Comparison of ENCODE assay signal across 13 cellular contexts in genomic region chr17:81287155-81287554, GRCh38. TPM values are rescaled to one million over a fixed set of nuclear protein-coding genes. Genes with fewer than 3 reads are reported as not detected.
DNase-seq lines count a peak whose midpoint lies in the region; ATAC-seq and TF ChIP-seq lines count a peak whose summit lies in the region.
"Had no signal": no experiment of that assay in that cellular context is flagged by ENCODE, and none has a peak within 500 bp of the region (broad histone marks: within the 10 kb centered on the region; RNA-seq: fewer than 3 reads in every experiment).

No MANE protein-coding gene starts in this region.

- no peak for TF ChIP-seq CTCF in endothelial cell (IDR thresholded peaks at IDR 0.05; ENCODE audit: unreplicated experiment)
- no peak for TF ChIP-seq CTCF in mesothelial cell of epicardium (IDR thresholded peaks at IDR 0.05; ENCODE audit: unreplicated experiment)

- peaks cover 32% of the 10 kb centered on the region for H3K4me1 Mint-ChIP-seq in activated T-cell treated with anti-CD3 and anti-CD28 coated beads, Interleukin-2, amount 50 U/mL, for 72 hours (ENCODE audit: low read depth)
- H3K4me1 Mint-ChIP-seq in T-cell, result peaks cover 28 to 62% (median 53%) of the 10 kb centered on the region in 3 donors
- H3K4me1 Mint-ChIP-seq in endothelial cell (ENCODE audit: unreplicated experiment), result peaks cover 41% of the 10 kb centered on the region
- peaks cover 60% of the 10 kb centered on the region for H3K4me1 Mint-ChIP-seq in stimulated activated effector memory CD8-positive, alpha-beta T cell treated with anti-CD3 and anti-CD28 coated beads, Interleukin-12 subunit alpha, Interleukin-12 subunit beta, amount 100 ng/mL, for 72 hours
- peaks cover 4% of the 10 kb centered on the region for H3K4me1 Mint-ChIP-seq in mesothelial cell of epicardium

- H3K36me3 Mint-ChIP-seq in activated T-cell treated with anti-CD3 and anti-CD28 coated beads, Interleukin-2, amount 50 U/mL, for 72 hours (ENCODE audit: insufficient read depth in 2 of 2), result peaks cover 0 to 1% of the 10 kb centered on the region in 2 donors
- H3K36me3 Mint-ChIP-seq in T-cell (peaks cover 9% of the 10 kb centered on the region), endothelial cell (ENCODE audit: low read depth, unreplicated experiment) (peaks cover 3% of the 10 kb centered on the region), mesothelial cell of epicardium (peaks cover 13% of the 10 kb centered on the region)
- H3K36me3 Mint-ChIP-seq in stimulated activated effector memory CD8-positive, alpha-beta T cell treated with anti-CD3 and anti-CD28 coated beads, Interleukin-12 subunit alpha, Interleukin-12 subunit beta, amount 100 ng/mL, for 72 hours, result peaks cover 55% of the 10 kb centered on the region

- no peak for DNase-seq in activated T-cell treated with anti-CD3 and anti-CD28 coated beads, Interleukin-2, amount 50 U/mL, for 72 hours
- DNase-seq in activated T-cell treated with anti-CD3 and anti-CD28 coated beads, Interleukin-2, amount 50 U/mL, for 1 hour, result no peak
- DNase-seq in T-cell (no peak), endothelial cell (ENCODE audit: low spot score) (no peak), mesothelial cell of epicardium (ENCODE audit: low spot score in 2 of 2, unreplicated experiment in 2 of 2) (no peak)
- no peak for DNase-seq in stimulated activated effector memory CD8-positive, alpha-beta T cell treated with anti-CD3 and anti-CD28 coated beads, Interleukin-12 subunit alpha, Interleukin-12 subunit beta, amount 100 ng/mL, for 72 hours (ENCODE audit: low spot score in 2 of 2)
- DNase-seq: activated CD8-positive, alpha-beta memory T cell treated with anti-CD3 and anti-CD28 coated beads, Interleukin-2, amount 50 U/mL, for 48 hours; erythroblast; HFFc6; NCI-H146; NCI-H510A treated with DMSO at 0.1 percent for 48 hours had no signal

- CTCF ChIA-PET in T-cell (lab: Charles Lee), result no interaction called here

- no peak for ATAC-seq in activated T-cell treated with anti-CD3 and anti-CD28 coated beads, Interleukin-2, amount 50 U/mL, for 72 hours (replicated peaks in 1 of 2)
- ATAC-seq in T-cell (replicated peaks in 1 of 4) (no peak), HG02610 (IDR thresholded peaks at IDR 0.05; ENCODE audit: unreplicated experiment) (no peak), HG02571 (IDR thresholded peaks at IDR 0.05; ENCODE audit: unreplicated experiment) (no peak)
- ATAC-seq in stimulated activated effector memory CD8-positive, alpha-beta T cell treated with anti-CD3 and anti-CD28 coated beads, Interleukin-12 subunit alpha, Interleukin-12 subunit beta, amount 100 ng/mL, for 72 hours, result no peak

- H3K4me3 Mint-ChIP-seq in activated T-cell treated with anti-CD3 and anti-CD28 coated beads, Interleukin-2, amount 50 U/mL, for 72 hours, result peak overlapping the region in 1 of 2 donors; percentile 1
- H3K4me3 Mint-ChIP-seq in T-cell, result peak overlapping the region in 1 of 3 donors; percentile 88
- no peak overlapping the region for H3K4me3 Mint-ChIP-seq in endothelial cell (ENCODE audit: unreplicated experiment)
- peak overlapping the region; percentile 85 for H3K4me3 Mint-ChIP-seq in stimulated activated effector memory CD8-positive, alpha-beta T cell treated with anti-CD3 and anti-CD28 coated beads, Interleukin-12 subunit alpha, Interleukin-12 subunit beta, amount 100 ng/mL, for 72 hours
- H3K4me3 Mint-ChIP-seq in mesothelial cell of epicardium, result no peak overlapping the region
- H3K4me3 Mint-ChIP-seq: HFFc6 had no signal

- no peaks in the 10 kb centered on the region for H3K27me3 Mint-ChIP-seq in activated T-cell treated with anti-CD3 and anti-CD28 coated beads, Interleukin-2, amount 50 U/mL, for 72 hours (ENCODE audit: low read depth)
- H3K27me3 Mint-ChIP-seq in T-cell (no peaks in the 10 kb centered on the region), endothelial cell (ENCODE audit: unreplicated experiment) (peaks cover 6% of the 10 kb centered on the region), mesothelial cell of epicardium (ENCODE audit: low read depth) (no peaks in the 10 kb centered on the region)

- H3K27ac Mint-ChIP-seq in activated T-cell treated with anti-CD3 and anti-CD28 coated beads, Interleukin-2, amount 50 U/mL, for 72 hours, result peak overlapping the region; percentile 12
- peak overlapping the region; percentile 86 to 87 for H3K27ac Mint-ChIP-seq in T-cell
- H3K27ac Mint-ChIP-seq in endothelial cell (ENCODE audit: unreplicated experiment), result peak overlapping the region; percentile 96
- H3K27ac Mint-ChIP-seq in stimulated activated effector memory CD8-positive, alpha-beta T cell treated with anti-CD3 and anti-CD28 coated beads, Interleukin-12 subunit alpha, Interleukin-12 subunit beta, amount 100 ng/mL, for 72 hours, result peak overlapping the region; percentile 96
- no peak overlapping the region for H3K27ac Mint-ChIP-seq in mesothelial cell of epicardium
- H3K27ac Mint-ChIP-seq: HFFc6 had no signal

- POLR2A ChIA-PET in T-cell (lab: Charles Lee), result interaction anchor here in 1 of 2 donors (0.7 kb wide), 1 partner anchor 812 kb away, joined by 5 read pairs; no protein-coding TSS in a partner anchor

- no peaks in the 10 kb centered on the region for H3K9me3 Mint-ChIP-seq in activated T-cell treated with anti-CD3 and anti-CD28 coated beads, Interleukin-2, amount 50 U/mL, for 72 hours
- no peaks in the 10 kb centered on the region for H3K9me3 Mint-ChIP-seq in T-cell
- H3K9me3 Mint-ChIP-seq in endothelial cell (ENCODE audit: unreplicated experiment), result no peaks in the 10 kb centered on the region
- no peaks in the 10 kb centered on the region for H3K9me3 Mint-ChIP-seq in stimulated activated effector memory CD8-positive, alpha-beta T cell treated with anti-CD3 and anti-CD28 coated beads, Interleukin-12 subunit alpha, Interleukin-12 subunit beta, amount 100 ng/mL, for 72 hours
- no peaks in the 10 kb centered on the region for H3K9me3 Mint-ChIP-seq in mesothelial cell of epicardium
- H3K9me3 Mint-ChIP-seq: HFFc6 had no signal

RNA-seq across cellular contexts. Expression of gene SLC38A10, which starts 8.0 kb away (rescaled TPM):
- 10 to 100 TPM; 49.8 to 63.6 TPM for total RNA-seq in activated T-cell treated with anti-CD3 and anti-CD28 coated beads, Interleukin-2, amount 50 U/mL, for 72 hours
- 10 to 100 TPM; 52.8 to 95.2 (median 82.3) TPM for total RNA-seq in T-cell
- total RNA-seq in endothelial cell (ENCODE audit: unreplicated experiment), result 57.2 TPM
- 96.6 to 105 TPM (median 103 TPM) in 3 replicates for total RNA-seq in mesothelial cell of epicardium

RNA-seq across cellular contexts. Expression of gene NDUFAF8, which starts 48.0 kb away (rescaled TPM):
- total RNA-seq in activated T-cell treated with anti-CD3 and anti-CD28 coated beads, Interleukin-2, amount 50 U/mL, for 72 hours, result 10 to 100 TPM; 37.4 to 48.8 TPM
- 10 to 100 TPM; 35.0 to 60.8 (median 51.2) TPM for total RNA-seq in T-cell
- 31.2 TPM for total RNA-seq in endothelial cell (ENCODE audit: unreplicated experiment)
- 46.8 to 47.6 TPM (median 47.3 TPM) in 3 replicates for total RNA-seq in mesothelial cell of epicardium

RNA-seq across cellular contexts. Expression of gene TEPSIN, which starts 48.3 kb away (rescaled TPM):
- 10 to 100 TPM; 39.1 to 55.0 TPM for total RNA-seq in activated T-cell treated with anti-CD3 and anti-CD28 coated beads, Interleukin-2, amount 50 U/mL, for 72 hours
- total RNA-seq in T-cell (100 to 1,000 TPM in 3 of 5 donors, 10 to 100 TPM in 2; 73.8 to 169 (median 161) TPM), endothelial cell (ENCODE audit: unreplicated experiment) (43.8 TPM), mesothelial cell of epicardium (44.6 to 49.2 TPM (median 45.0 TPM) in 3 replicates)
